ENCODE assay signal across 1 cellular context in the genomic region with DNA sequence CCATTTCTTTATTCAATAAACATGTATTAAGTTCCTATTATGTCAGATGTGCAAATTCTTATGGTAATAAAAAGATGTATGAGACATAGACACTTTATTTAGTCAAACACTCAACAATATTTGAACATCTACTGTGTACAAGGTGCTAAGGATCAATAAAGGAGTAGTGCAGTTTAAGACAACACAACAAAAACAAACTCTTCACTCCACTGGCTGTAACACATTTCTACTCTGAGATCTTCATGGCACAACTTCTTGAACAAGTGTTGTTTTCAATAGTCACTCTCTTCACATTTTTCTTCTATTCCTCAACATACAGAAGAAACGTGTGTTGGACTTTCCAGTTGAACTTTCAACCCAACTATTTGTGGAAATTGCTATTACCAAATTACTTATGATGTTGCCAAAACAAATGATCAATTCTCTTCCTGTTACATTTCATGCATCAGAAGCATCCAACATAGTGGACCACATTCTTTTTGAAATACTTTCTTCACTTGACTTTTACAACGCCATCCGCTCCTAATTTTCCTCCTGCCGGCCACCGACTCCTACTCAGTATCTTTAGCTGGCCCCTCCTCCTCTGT.
TF ChIP-seq lines count a peak whose summit lies in the region.

No MANE protein-coding gene starts in this region.

TF ChIP-seq in liver, 16 proteins besides CTCF, POLR2A, EP300 and RAD21:
- TF ChIP-seq, protein P1, sequence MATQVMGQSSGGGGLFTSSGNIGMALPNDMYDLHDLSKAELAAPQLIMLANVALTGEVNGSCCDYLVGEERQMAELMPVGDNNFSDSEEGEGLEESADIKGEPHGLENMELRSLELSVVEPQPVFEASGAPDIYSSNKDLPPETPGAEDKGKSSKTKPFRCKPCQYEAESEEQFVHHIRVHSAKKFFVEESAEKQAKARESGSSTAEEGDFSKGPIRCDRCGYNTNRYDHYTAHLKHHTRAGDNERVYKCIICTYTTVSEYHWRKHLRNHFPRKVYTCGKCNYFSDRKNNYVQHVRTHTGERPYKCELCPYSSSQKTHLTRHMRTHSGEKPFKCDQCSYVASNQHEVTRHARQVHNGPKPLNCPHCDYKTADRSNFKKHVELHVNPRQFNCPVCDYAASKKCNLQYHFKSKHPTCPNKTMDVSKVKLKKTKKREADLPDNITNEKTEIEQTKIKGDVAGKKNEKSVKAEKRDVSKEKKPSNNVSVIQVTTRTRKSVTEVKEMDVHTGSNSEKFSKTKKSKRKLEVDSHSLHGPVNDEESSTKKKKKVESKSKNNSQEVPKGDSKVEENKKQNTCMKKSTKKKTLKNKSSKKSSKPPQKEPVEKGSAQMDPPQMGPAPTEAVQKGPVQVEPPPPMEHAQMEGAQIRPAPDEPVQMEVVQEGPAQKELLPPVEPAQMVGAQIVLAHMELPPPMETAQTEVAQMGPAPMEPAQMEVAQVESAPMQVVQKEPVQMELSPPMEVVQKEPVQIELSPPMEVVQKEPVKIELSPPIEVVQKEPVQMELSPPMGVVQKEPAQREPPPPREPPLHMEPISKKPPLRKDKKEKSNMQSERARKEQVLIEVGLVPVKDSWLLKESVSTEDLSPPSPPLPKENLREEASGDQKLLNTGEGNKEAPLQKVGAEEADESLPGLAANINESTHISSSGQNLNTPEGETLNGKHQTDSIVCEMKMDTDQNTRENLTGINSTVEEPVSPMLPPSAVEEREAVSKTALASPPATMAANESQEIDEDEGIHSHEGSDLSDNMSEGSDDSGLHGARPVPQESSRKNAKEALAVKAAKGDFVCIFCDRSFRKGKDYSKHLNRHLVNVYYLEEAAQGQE (IDR thresholded peaks at IDR 0.05), result no peak
- TF ChIP-seq RXRA (IDR thresholded peaks at IDR 0.05) (peak; percentile 69 to 74), HNF4G (IDR thresholded peaks at IDR 0.05) (peak; percentile 33), EGR1 (IDR thresholded peaks at IDR 0.05; ENCODE audit: low read depth in 2 of 2) (no peak), TAF1 (conservative IDR thresholded peaks at IDR 0.05) (no peak), NR2F2 (IDR thresholded peaks at IDR 0.05) (no peak), FOXA1 (IDR thresholded peaks at IDR 0.05) (no peak), FOXA2 (IDR thresholded peaks at IDR 0.05) (no peak), SP1 (IDR thresholded peaks at IDR 0.05) (peak; percentile 62), HNF4A (conservative IDR thresholded peaks at IDR 0.05) (peak; percentile 81 to 82), JUND (IDR thresholded peaks at IDR 0.05) (peak; percentile 20 to 40), YY1 (IDR thresholded peaks at IDR 0.05) (peak; percentile 33), GABPA (IDR thresholded peaks at IDR 0.05 in 1 of 2, conservative IDR thresholded peaks at IDR 0.05 in 1 of 2) (no peak)
- TF ChIP-seq, protein P2, sequence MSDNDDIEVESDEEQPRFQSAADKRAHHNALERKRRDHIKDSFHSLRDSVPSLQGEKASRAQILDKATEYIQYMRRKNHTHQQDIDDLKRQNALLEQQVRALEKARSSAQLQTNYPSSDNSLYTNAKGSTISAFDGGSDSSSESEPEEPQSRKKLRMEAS (IDR thresholded peaks at IDR 0.05), result peak; percentile 41
- TF ChIP-seq, protein P3, sequence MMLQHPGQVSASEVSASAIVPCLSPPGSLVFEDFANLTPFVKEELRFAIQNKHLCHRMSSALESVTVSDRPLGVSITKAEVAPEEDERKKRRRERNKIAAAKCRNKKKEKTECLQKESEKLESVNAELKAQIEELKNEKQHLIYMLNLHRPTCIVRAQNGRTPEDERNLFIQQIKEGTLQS (IDR thresholded peaks at IDR 0.05), result no peak
- TF ChIP-seq, protein P4, sequence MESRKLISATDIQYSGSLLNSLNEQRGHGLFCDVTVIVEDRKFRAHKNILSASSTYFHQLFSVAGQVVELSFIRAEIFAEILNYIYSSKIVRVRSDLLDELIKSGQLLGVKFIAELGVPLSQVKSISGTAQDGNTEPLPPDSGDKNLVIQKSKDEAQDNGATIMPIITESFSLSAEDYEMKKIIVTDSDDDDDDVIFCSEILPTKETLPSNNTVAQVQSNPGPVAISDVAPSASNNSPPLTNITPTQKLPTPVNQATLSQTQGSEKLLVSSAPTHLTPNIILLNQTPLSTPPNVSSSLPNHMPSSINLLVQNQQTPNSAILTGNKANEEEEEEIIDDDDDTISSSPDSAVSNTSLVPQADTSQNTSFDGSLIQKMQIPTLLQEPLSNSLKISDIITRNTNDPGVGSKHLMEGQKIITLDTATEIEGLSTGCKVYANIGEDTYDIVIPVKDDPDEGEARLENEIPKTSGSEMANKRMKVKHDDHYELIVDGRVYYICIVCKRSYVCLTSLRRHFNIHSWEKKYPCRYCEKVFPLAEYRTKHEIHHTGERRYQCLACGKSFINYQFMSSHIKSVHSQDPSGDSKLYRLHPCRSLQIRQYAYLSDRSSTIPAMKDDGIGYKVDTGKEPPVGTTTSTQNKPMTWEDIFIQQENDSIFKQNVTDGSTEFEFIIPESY (IDR thresholded peaks at IDR 0.05), result no peak
